11 cellular contexts compared by ENCODE assay signal in genomic region chr5:102807878-102808502, GRCh38. TPM values are rescaled to one million over a fixed set of nuclear protein-coding genes. Genes with fewer than 3 reads are reported as not detected.
DNase-seq lines count a peak whose midpoint lies in the region; ATAC-seq, FAIRE-seq and TF ChIP-seq lines count a peak whose summit lies in the region.
"Had no signal": no experiment of that assay in that cellular context is flagged by ENCODE, and none has a peak within 500 bp of the region (broad histone marks: within the 10 kb centered on the region; RNA-seq: fewer than 3 reads in every experiment).

No MANE protein-coding gene starts in this region.

- no peak overlapping the region for H3K4me3 Mint-ChIP-seq in activated CD8-positive, alpha-beta memory T cell treated with anti-CD3 and anti-CD28 coated beads, Interleukin-2, amount 10 ng/mL, durations not matched to agents 7 days and 5 days
- H3K4me3 Mint-ChIP-seq: dendritic cell treated with granulocyte-macrophage colony-stimulating factor and Interleukin-4, amounts not matched to agents 40 ng/mL and 50 ng/mL, for 4 days; memory B cell had no signal

- H3K9me3 Mint-ChIP-seq in activated CD8-positive, alpha-beta memory T cell treated with anti-CD3 and anti-CD28 coated beads, Interleukin-2, amount 10 ng/mL, durations not matched to agents 7 days and 5 days (ENCODE audit: low read depth): no peaks in the 10 kb centered on the region
- H3K9me3 Mint-ChIP-seq: memory B cell had no signal

- peaks cover 2% of the 10 kb centered on the region for H3K36me3 Mint-ChIP-seq in activated CD8-positive, alpha-beta memory T cell treated with anti-CD3 and anti-CD28 coated beads, Interleukin-2, amount 10 ng/mL, durations not matched to agents 7 days and 5 days

- TF ChIP-seq EP300 in neural cell (conservative IDR thresholded peaks at IDR 0.05; ENCODE audit: poor library complexity, severe bottlenecking): peak; percentile 89

- H4K20me1 ChIP-seq in neural cell (ENCODE audit: insufficient read depth): no peaks in the 10 kb centered on the region

- H3K9me2 ChIP-seq in neural cell (ENCODE audit: insufficient read depth, low read length): no peaks in the 10 kb centered on the region

- H3K79me2 ChIP-seq in neural cell (replicated peaks; ENCODE audit: insufficient read depth, low read length): peaks cover 44% of the 10 kb centered on the region

- H2AFZ ChIP-seq in neural cell (ENCODE audit: low read depth, low read length): peak overlapping the region; percentile 16

- H3K27me3 ChIP-seq in neural cell (ENCODE audit: insufficient read depth, low read depth, low read length): no peaks in the 10 kb centered on the region

- peak overlapping the region; percentile 85 for H3K4me2 ChIP-seq in neural cell (ENCODE audit: low read length)

- H3K36me3 ChIP-seq in neural cell (ENCODE audit: insufficient read depth, low read length): no peaks in the 10 kb centered on the region

- CTCF ChIA-PET in activated CD8-positive, alpha-beta memory T cell treated with anti-CD3 and anti-CD28 coated beads, Interleukin-2, amount 10 ng/mL, durations not matched to agents 7 days and 5 days (lab: Charles Lee): interaction anchor here (1.2 to 1.4 kb wide), 2 partner anchors 17 to 58 kb away, joined by 3 to 5 read pairs; no protein-coding TSS in a partner anchor

- DNase-seq in GM19239 (ENCODE audit: insufficient read length, low spot score) (no peak), NCI-H146 treated with DMSO at 0.1 percent for 48 hours (lab: John Stamatoyannopoulos, UW; ENCODE audit: unreplicated experiment) (peak; percentile 91), astrocyte of the cerebellum (ENCODE audit: low read depth) (peak; percentile 29), germinal center (ENCODE audit: low spot score) (no peak), NAMALWA (ENCODE audit: low spot score) (no peak)
- DNase-seq in activated CD8-positive, alpha-beta memory T cell treated with anti-CD3 and anti-CD28 coated beads, Interleukin-2, amount 10 ng/mL, durations not matched to agents 7 days and 5 days: no peak
- DNase-seq: NCI-H226 had no signal

- no peak for ATAC-seq in activated CD8-positive, alpha-beta memory T cell treated with anti-CD3 and anti-CD28 coated beads, Interleukin-2, amount 10 ng/mL, durations not matched to agents 7 days and 5 days
- no peak for ATAC-seq in HG02870 (IDR thresholded peaks at IDR 0.05; ENCODE audit: unreplicated experiment)

- H3K27ac Mint-ChIP-seq in activated CD8-positive, alpha-beta memory T cell treated with anti-CD3 and anti-CD28 coated beads, Interleukin-2, amount 10 ng/mL, durations not matched to agents 7 days and 5 days: no peak overlapping the region
- H3K27ac Mint-ChIP-seq: dendritic cell treated with granulocyte-macrophage colony-stimulating factor and Interleukin-4, amounts not matched to agents 40 ng/mL and 50 ng/mL, for 4 days; memory B cell had no signal

- no peaks in the 10 kb centered on the region for H3K4me1 Mint-ChIP-seq in activated CD8-positive, alpha-beta memory T cell treated with anti-CD3 and anti-CD28 coated beads, Interleukin-2, amount 10 ng/mL, durations not matched to agents 7 days and 5 days

- no peak for TF ChIP-seq CTCF in astrocyte of the cerebellum (IDR thresholded peaks at IDR 0.05; ENCODE audit: low read depth, low read length, missing control alignments)
- TF ChIP-seq CTCF in neural cell (IDR thresholded peaks at IDR 0.05; ENCODE audit: poor library complexity, severe bottlenecking): no peak

- peak; percentile 62 for TF ChIP-seq RAD21 in neural cell (conservative IDR thresholded peaks at IDR 0.05)

- H3K27me3 Mint-ChIP-seq in activated CD8-positive, alpha-beta memory T cell treated with anti-CD3 and anti-CD28 coated beads, Interleukin-2, amount 10 ng/mL, durations not matched to agents 7 days and 5 days: no peaks in the 10 kb centered on the region
- H3K27me3 Mint-ChIP-seq: dendritic cell treated with granulocyte-macrophage colony-stimulating factor and Interleukin-4, amounts not matched to agents 40 ng/mL and 50 ng/mL, for 4 days; memory B cell had no signal

- H3F3A ChIP-seq in neural cell (ENCODE audit: insufficient read depth, low read length, poor library complexity, severe bottlenecking): no peaks in the 10 kb centered on the region

- no peaks in the 10 kb centered on the region for H3K9me3 ChIP-seq in neural cell (ENCODE audit: low read length)

- H3K27ac ChIP-seq in neural cell (ENCODE audit: low read length): peak overlapping the region; percentile 95

- FAIRE-seq in GM19239 (lab: Jason Lieb, UNC): peak; percentile 18

- H3K9ac ChIP-seq in neural cell (ENCODE audit: low read length): peak overlapping the region; percentile 74

- H3K4me3 ChIP-seq in astrocyte of the cerebellum (ENCODE audit: low read depth, low read length) (no peak overlapping the region), neural cell (ENCODE audit: low read length) (peak overlapping the region; percentile 65)

- in situ Hi-C loops in astrocyte of the cerebellum (cut with HindIII; ENCODE audit: low sequenced_read_pairs): no loop called here

TF ChIP-seq in neural cell, 6 proteins besides CTCF, POLR2A, EP300 and RAD21:
- no peak for TF ChIP-seq REST (IDR thresholded peaks at IDR 0.05; ENCODE audit: borderline replicate concordance)
- TF ChIP-seq EZH2 (IDR thresholded peaks at IDR 0.05; ENCODE audit: borderline replicate concordance, insufficient read depth, low read length, poor library complexity, severe bottlenecking): no peak
- TF ChIP-seq POLR2AphosphoS5 (IDR thresholded peaks at IDR 0.05): peak; percentile 91
- TF ChIP-seq SMC3 (conservative IDR thresholded peaks at IDR 0.05; ENCODE audit: poor library complexity): peak; percentile 38
- TF ChIP-seq TAF1 (IDR thresholded peaks at IDR 0.05; ENCODE audit: low read depth): no peak
- TF ChIP-seq MXI1 (conservative IDR thresholded peaks at IDR 0.05; ENCODE audit: poor library complexity, severe bottlenecking): peak; percentile 63

RNA-seq across cellular contexts. Expression of gene PAM, which starts 52.9 kb away (rescaled TPM):
- 318 and 363 TPM in 2 replicates for polyA plus RNA-seq in neural cell
- polyA minus RNA-seq in neural cell: 342 and 369 TPM in 2 replicates
- 10 to 100 TPM; 29.7 to 31.5 TPM for total RNA-seq in activated CD8-positive, alpha-beta memory T cell treated with anti-CD3 and anti-CD28 coated beads, Interleukin-2, amount 10 ng/mL, durations not matched to agents 7 days and 5 days

Comparison
In these comparisons a context has a peak if more than half of its experiments do, and no peak if none do; other contexts are left out.
1. DNase-seq: peak in NCI-H146 treated with DMSO at 0.1 percent for 48 hours (single experiment) and astrocyte of the cerebellum (single experiment); none in GM19239 (single experiment), germinal center (single experiment), activated CD8-positive, alpha-beta memory T cell treated with anti-CD3 and anti-CD28 coated beads, Interleukin-2, amount 10 ng/mL, durations not matched to agents 7 days and 5 days (single experiment) and NAMALWA (single experiment).